ENCODE assay signal across 1 cellular context in genomic region chr3:12444582-12445468, GRCh38.
A peak's percentile ranks its signal among the peaks of the same experiment; 100 is the strongest.
TF ChIP-seq lines count a peak whose summit lies in the region.

No MANE protein-coding gene starts in this region.

TF ChIP-seq in HepG2, 621 proteins besides CTCF, POLR2A, EP300 and RAD21 (continued from another document and continues in another):
- no peak for TF ChIP-seq ZUFSP (CRISPR knock-in tag; IDR thresholded peaks at IDR 0.05; ENCODE audit: borderline replicate concordance)
- peak; percentile 50; the same call in 1 of the 2 replicates for TF ChIP-seq HNRNPL (IDR thresholded peaks at IDR 0.05; ENCODE audit: low read depth, low read length)
- 0 out of 2 replicates have a peak, but pooled peaks have one; percentile 44 for TF ChIP-seq POGK (CRISPR knock-in tag; conservative IDR thresholded peaks at IDR 0.05)
- TF ChIP-seq ZFP90 (CRISPR knock-in tag; IDR thresholded peaks at IDR 0.05; ENCODE audit: borderline replicate concordance), result peak; percentile 36; the same call in 1 of the 2 replicates
- 0 out of 2 replicates have a peak, but pooled peaks have one; percentile 36 for TF ChIP-seq SALL2 (CRISPR knock-in tag; IDR thresholded peaks at IDR 0.05)
- TF ChIP-seq ARNT2 (CRISPR knock-in tag; IDR thresholded peaks at IDR 0.05; ENCODE audit: low read depth), result peak; percentile 73; the same call in 1 of the 2 replicates
- TF ChIP-seq SIX1 (CRISPR knock-in tag; IDR thresholded peaks at IDR 0.05; ENCODE audit: borderline replicate concordance), result 0 out of 2 replicates have a peak, but pooled peaks have one; percentile 7
- TF ChIP-seq HDAC1 (CRISPR knock-in tag; IDR thresholded peaks at IDR 0.05), result peak; percentile 82
- peak; percentile 46 for TF ChIP-seq PHF20 (CRISPR knock-in tag; IDR thresholded peaks at IDR 0.05)
- peak; percentile 31 for TF ChIP-seq PHF5A (CRISPR knock-in tag; IDR thresholded peaks at IDR 0.05; ENCODE audit: low read depth, unreplicated experiment)
- peak; percentile 61; the same call in 1 of the 2 replicates for TF ChIP-seq MAZ (IDR thresholded peaks at IDR 0.05; ENCODE audit: borderline replicate concordance, low read depth, low read length)
- 0 out of 2 replicates have a peak, but pooled peaks have one; percentile 9 for TF ChIP-seq MAZ (CRISPR knock-in tag; IDR thresholded peaks at IDR 0.05; ENCODE audit: low read depth)
- peak; percentile 41; the same call in 1 of the 2 replicates for TF ChIP-seq KAT8 (CRISPR knock-in tag; IDR thresholded peaks at IDR 0.05)
- TF ChIP-seq ZNF784 (CRISPR knock-in tag; IDR thresholded peaks at IDR 0.05; ENCODE audit: borderline replicate concordance), result 0 out of 2 replicates have a peak, but pooled peaks have one; percentile 14
- 0 out of 2 replicates have a peak, but pooled peaks have one; percentile 21 for TF ChIP-seq CBX5 (CRISPR knock-in tag; IDR thresholded peaks at IDR 0.05; ENCODE audit: borderline replicate concordance)
- TF ChIP-seq ZBTB44 (CRISPR knock-in tag; IDR thresholded peaks at IDR 0.05), result 0 out of 2 replicates have a peak, but pooled peaks have one; percentile 7
- TF ChIP-seq ZNF580 (CRISPR knock-in tag; IDR thresholded peaks at IDR 0.05; ENCODE audit: borderline replicate concordance, low read depth), result peak; percentile 82; the same call in 1 of the 2 replicates
- TF ChIP-seq PRDM15 (CRISPR knock-in tag; IDR thresholded peaks at IDR 0.05), result peak; percentile 28; the same call in 1 of the 2 replicates
- TF ChIP-seq ZNF788 (CRISPR knock-in tag; IDR thresholded peaks at IDR 0.05; ENCODE audit: borderline replicate concordance), result 0 out of 2 replicates have a peak, but pooled peaks have one; percentile 18
- TF ChIP-seq CAMTA2 (CRISPR knock-in tag; IDR thresholded peaks at IDR 0.05; ENCODE audit: borderline replicate concordance), result no peak
- TF ChIP-seq HNF1A (IDR thresholded peaks at IDR 0.05; ENCODE audit: low read depth), result 0 out of 2 replicates have a peak, but pooled peaks have one; percentile 11
- no peak for TF ChIP-seq HNF1A (CRISPR knock-in tag; IDR thresholded peaks at IDR 0.05; ENCODE audit: borderline replicate concordance)
- TF ChIP-seq TCF12 (IDR thresholded peaks at IDR 0.05), result no peak
- TF ChIP-seq TCF12 (CRISPR knock-in tag; IDR thresholded peaks at IDR 0.05), result 0 out of 2 replicates have a peak, but pooled peaks have one; percentile 42
- peak; percentile 50; the same call in 1 of the 2 replicates for TF ChIP-seq GMEB1 (CRISPR knock-in tag; IDR thresholded peaks at IDR 0.05; ENCODE audit: borderline replicate concordance)
- peak; percentile 41; the same call in 1 of the 2 replicates for TF ChIP-seq HOMEZ (CRISPR knock-in tag; IDR thresholded peaks at IDR 0.05; ENCODE audit: low read depth)
- TF ChIP-seq SNAPC4 (CRISPR knock-in tag; IDR thresholded peaks at IDR 0.05), result 0 out of 2 replicates have a peak, but pooled peaks have one; percentile 41
